Comparison of ENCODE assay signal across 23 cellular contexts in the genomic region with DNA sequence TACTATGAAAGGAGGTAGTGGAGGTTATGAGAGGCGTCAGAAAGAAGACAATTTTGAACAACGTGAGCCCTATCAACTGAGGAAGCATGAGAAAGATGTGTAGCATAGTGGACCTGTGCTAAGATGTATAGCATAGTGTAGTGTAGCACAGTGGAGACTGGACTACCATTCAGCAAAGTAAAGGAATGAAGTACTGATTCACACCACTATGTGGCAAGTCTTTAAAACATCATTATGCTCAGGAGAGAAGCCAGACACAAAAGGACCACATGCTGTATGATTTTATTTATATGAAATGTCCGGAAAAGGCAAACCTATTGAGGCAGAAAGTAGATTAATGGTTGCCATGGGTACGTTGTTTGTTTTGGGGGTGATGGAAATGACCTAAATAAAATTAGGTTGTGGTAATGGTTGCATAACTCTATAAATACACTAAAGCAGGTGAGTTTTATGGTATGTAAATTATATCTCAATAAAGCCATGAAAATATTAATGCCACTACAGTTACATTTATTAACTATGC.
"Had no signal": no experiment of that assay in that cellular context is flagged by ENCODE, and none has a peak within 500 bp of the region (broad histone marks: within the 10 kb centered on the region; RNA-seq: fewer than 3 reads in every experiment).

No MANE protein-coding gene starts in this region.

- H3K27me3 ChIP-seq: breast epithelium, colonic mucosa, esophagus muscularis mucosa, gastrocnemius medialis, upper lobe of right lung had no signal

- H3K27ac ChIP-seq: breast epithelium, colonic mucosa, dorsolateral prefrontal cortex, esophagus muscularis mucosa, gastrocnemius medialis, upper lobe of right lung, WERI-Rb-1 had no signal

- H3K4me1 ChIP-seq: breast epithelium, colonic mucosa, esophagus muscularis mucosa, gastrocnemius medialis, upper lobe of right lung had no signal

- H3K9me3 ChIP-seq: breast epithelium, colonic mucosa, esophagus muscularis mucosa, gastrocnemius medialis, upper lobe of right lung had no signal

- H3K4me3 ChIP-seq: breast epithelium, colonic mucosa, dorsolateral prefrontal cortex, esophagus muscularis mucosa, gastrocnemius medialis, upper lobe of right lung had no signal

- DNase-seq: activated CD4-positive, alpha-beta T cell treated with anti-CD3 and anti-CD28 coated beads for 1 hour; activated CD8-positive, alpha-beta memory T cell treated with anti-CD3 and anti-CD28 coated beads for 24 hours; activated CD8-positive, alpha-beta memory T cell treated with anti-CD3 and anti-CD28 coated beads, Interleukin-2, amount 50 U/mL, for 4 hours; activated naive CD4-positive, alpha-beta T cell; activated T-cell treated with anti-CD3 and anti-CD28 coated beads, Interleukin-2, amount 50 U/mL, for 4 hours; amniotic stem cell; colonic mucosa; dorsolateral prefrontal cortex; gastrocnemius medialis; head of caudate nucleus; islet precursor cell; left cardiac atrium; mesenchymal stem cell; occipital lobe; posterior cingulate gyrus; small intestine; stimulated activated CD4-positive, alpha-beta T cell treated with anti-CD3 and anti-CD28 coated beads, Interleukin-4, amount 100 ng/mL, for 1 hour; stimulated activated naive CD8-positive, alpha-beta T cell treated with anti-CD3 and anti-CD28 coated beads, Interleukin-15, Interleukin-2, amounts not matched to agents 100 U/mL and 50 U/mL, for 24 hours; upper lobe of right lung; WERI-Rb-1 had no signal

- H3K36me3 ChIP-seq: breast epithelium, colonic mucosa, esophagus muscularis mucosa, gastrocnemius medialis, upper lobe of right lung, WERI-Rb-1 had no signal

- ATAC-seq: activated T-cell treated with anti-CD3 and anti-CD28 coated beads, Interleukin-2, amount 50 U/mL, for 4 hours; gastrocnemius medialis; left cardiac atrium; sciatic nerve; stimulated activated naive CD8-positive, alpha-beta T cell treated with anti-CD3 and anti-CD28 coated beads, Interleukin-15, Interleukin-2, amounts not matched to agents 100 U/mL and 50 U/mL, for 24 hours; upper lobe of right lung had no signal
